In the genomic region with DNA sequence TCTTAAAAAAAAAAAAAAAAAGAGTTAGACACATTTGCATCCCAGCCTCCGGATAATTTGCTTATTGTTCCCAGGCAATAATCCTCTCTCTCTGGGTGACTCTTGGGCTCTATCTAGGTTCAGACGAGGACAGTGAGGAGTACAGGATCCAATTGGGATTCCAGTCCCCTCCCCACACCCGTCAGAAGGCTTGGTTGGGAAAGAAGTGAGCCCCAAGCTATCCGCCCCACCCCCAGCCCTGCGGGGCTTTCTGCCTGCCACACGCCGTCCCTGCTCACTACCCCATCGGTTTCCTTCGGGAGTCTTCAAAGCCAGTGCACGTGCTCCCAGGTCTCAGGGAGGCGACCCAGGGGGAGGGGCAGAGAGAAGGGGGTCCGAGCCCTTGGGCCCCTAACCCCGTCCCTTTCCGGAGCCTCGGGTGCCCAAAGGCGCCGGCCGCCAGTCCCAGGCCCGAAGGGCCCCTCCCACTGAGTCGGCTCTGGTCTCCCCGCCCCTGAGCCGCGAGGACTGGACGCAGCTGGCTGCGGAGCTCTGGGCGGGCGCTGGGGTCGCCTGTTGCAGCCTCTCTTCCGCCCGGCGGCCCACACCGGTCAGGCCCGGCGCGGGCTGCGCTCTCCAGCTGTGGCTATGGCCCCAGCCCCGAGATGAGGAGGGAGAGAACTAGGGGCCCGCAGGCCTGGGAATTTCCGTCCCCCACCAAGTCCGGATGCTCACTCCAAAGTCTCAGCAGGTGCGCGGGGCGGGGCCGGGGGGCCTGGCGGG, we compare ENCODE assay signal across 1 cellular context.
A peak's percentile ranks its signal among the peaks of the same experiment; 100 is the strongest.
TF ChIP-seq lines count a peak whose summit lies in the region.

No MANE protein-coding gene starts in this region.

TF ChIP-seq in HepG2, 621 proteins besides CTCF, POLR2A, EP300 and RAD21 (continued from another document and continues in another):
- no peak for TF ChIP-seq GPN1 (CRISPR knock-in tag; IDR thresholded peaks at IDR 0.05; ENCODE audit: borderline replicate concordance)
- peak; percentile 69; the same call in 1 of the 2 replicates for TF ChIP-seq NFKB2 (CRISPR knock-in tag; IDR thresholded peaks at IDR 0.05; ENCODE audit: borderline replicate concordance)
- TF ChIP-seq CEBPG (CRISPR knock-in tag; IDR thresholded peaks at IDR 0.05), result peak; percentile 34
- peak; percentile 69; the same call in 1 of the 2 replicates for TF ChIP-seq ZNF552 (CRISPR knock-in tag; IDR thresholded peaks at IDR 0.05; ENCODE audit: borderline replicate concordance)
- peak; percentile 75; the same call in 1 of the 2 replicates for TF ChIP-seq YEATS2 (CRISPR knock-in tag; IDR thresholded peaks at IDR 0.05; ENCODE audit: borderline replicate concordance)
- no peak for TF ChIP-seq ZNF7 (CRISPR knock-in tag; IDR thresholded peaks at IDR 0.05)
- no peak for TF ChIP-seq TCF7L2 (IDR thresholded peaks at IDR 0.05; ENCODE audit: low read depth, low read length)
- TF ChIP-seq NAIF1 (CRISPR knock-in tag; IDR thresholded peaks at IDR 0.05; ENCODE audit: borderline replicate concordance), result no peak; the same call in 1 of the 2 replicates
- no peak for TF ChIP-seq CBFB (CRISPR knock-in tag; IDR thresholded peaks at IDR 0.05)
- peak; percentile 64 for TF ChIP-seq DBP (CRISPR knock-in tag; IDR thresholded peaks at IDR 0.05; ENCODE audit: not compliant biosample characterization)
- peak; percentile 62; the same call in 1 of the 2 replicates for TF ChIP-seq ZNF549 (CRISPR knock-in tag; IDR thresholded peaks at IDR 0.05)
- TF ChIP-seq REST (IDR thresholded peaks at IDR 0.05; ENCODE audit: borderline replicate concordance in 1 of 2, low read depth in 1 of 2, low read length in 2 of 2), result no peak
- no peak for TF ChIP-seq SRF (IDR thresholded peaks at IDR 0.05; ENCODE audit: low read depth, low read length)
- TF ChIP-seq PRDM10 (CRISPR knock-in tag; IDR thresholded peaks at IDR 0.05; ENCODE audit: low read depth), result no peak
- no peak for TF ChIP-seq ZNF3 (CRISPR knock-in tag; IDR thresholded peaks at IDR 0.05)
- no peak for TF ChIP-seq ZNF30 (CRISPR knock-in tag; IDR thresholded peaks at IDR 0.05)
- TF ChIP-seq SAP130 (CRISPR knock-in tag; IDR thresholded peaks at IDR 0.05; ENCODE audit: low read depth), result peak; percentile 87
- 0 out of 2 replicates have a peak, but pooled peaks have one; percentile 59 for TF ChIP-seq GTF3A (CRISPR knock-in tag; conservative IDR thresholded peaks at IDR 0.05)
- no peak for TF ChIP-seq SPEN (CRISPR knock-in tag; IDR thresholded peaks at IDR 0.05; ENCODE audit: low read depth)
- no peak for TF ChIP-seq CREB1 (IDR thresholded peaks at IDR 0.05)
- TF ChIP-seq CREB1 (CRISPR knock-in tag; IDR thresholded peaks at IDR 0.05), result no peak
- no peak for TF ChIP-seq SSRP1 (CRISPR knock-in tag; IDR thresholded peaks at IDR 0.05)
- TF ChIP-seq, protein P1, sequence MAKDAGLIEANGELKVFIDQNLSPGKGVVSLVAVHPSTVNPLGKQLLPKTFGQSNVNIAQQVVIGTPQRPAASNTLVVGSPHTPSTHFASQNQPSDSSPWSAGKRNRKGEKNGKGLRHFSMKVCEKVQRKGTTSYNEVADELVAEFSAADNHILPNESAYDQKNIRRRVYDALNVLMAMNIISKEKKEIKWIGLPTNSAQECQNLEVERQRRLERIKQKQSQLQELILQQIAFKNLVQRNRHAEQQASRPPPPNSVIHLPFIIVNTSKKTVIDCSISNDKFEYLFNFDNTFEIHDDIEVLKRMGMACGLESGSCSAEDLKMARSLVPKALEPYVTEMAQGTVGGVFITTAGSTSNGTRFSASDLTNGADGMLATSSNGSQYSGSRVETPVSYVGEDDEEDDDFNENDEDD (CRISPR knock-in tag; IDR thresholded peaks at IDR 0.05; ENCODE audit: borderline replicate concordance), result peak; percentile 78; the same call in 1 of the 2 replicates
- peak; percentile 95 for TF ChIP-seq NRL (CRISPR knock-in tag; IDR thresholded peaks at IDR 0.05; ENCODE audit: borderline replicate concordance)
- no peak for TF ChIP-seq NFRKB (IDR thresholded peaks at IDR 0.05)
- TF ChIP-seq CENPX (CRISPR knock-in tag; IDR thresholded peaks at IDR 0.05), result no peak
- no peak for TF ChIP-seq SNAPC4 (CRISPR knock-in tag; IDR thresholded peaks at IDR 0.05)
- TF ChIP-seq ZNF362 (CRISPR knock-in tag; IDR thresholded peaks at IDR 0.05; ENCODE audit: borderline replicate concordance), result peak; percentile 74; the same call in 1 of the 2 replicates
- peak; percentile 56 for TF ChIP-seq CBX1 (IDR thresholded peaks at IDR 0.05; ENCODE audit: low read depth)
- TF ChIP-seq, protein P2, sequence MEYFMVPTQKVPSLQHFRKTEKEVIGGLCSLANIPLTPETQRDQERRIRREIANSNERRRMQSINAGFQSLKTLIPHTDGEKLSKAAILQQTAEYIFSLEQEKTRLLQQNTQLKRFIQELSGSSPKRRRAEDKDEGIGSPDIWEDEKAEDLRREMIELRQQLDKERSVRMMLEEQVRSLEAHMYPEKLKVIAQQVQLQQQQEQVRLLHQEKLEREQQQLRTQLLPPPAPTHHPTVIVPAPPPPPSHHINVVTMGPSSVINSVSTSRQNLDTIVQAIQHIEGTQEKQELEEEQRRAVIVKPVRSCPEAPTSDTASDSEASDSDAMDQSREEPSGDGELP (IDR thresholded peaks at IDR 0.05; ENCODE audit: borderline replicate concordance, low read depth), result peak; percentile 82; the same call in 1 of the 2 replicates
- TF ChIP-seq CREB3 (CRISPR knock-in tag; IDR thresholded peaks at IDR 0.05), result peak; percentile 85; the same call in 1 of the 2 replicates
- no peak for TF ChIP-seq NR2C2 (CRISPR knock-in tag; IDR thresholded peaks at IDR 0.05; ENCODE audit: borderline replicate concordance)
- peak; percentile 96 for TF ChIP-seq NFATC3 (CRISPR knock-in tag; IDR thresholded peaks at IDR 0.05)
- peak; percentile 75; the same call in 1 of the 2 replicates for TF ChIP-seq ZNF337 (CRISPR knock-in tag; IDR thresholded peaks at IDR 0.05; ENCODE audit: borderline replicate concordance, low read depth)
- TF ChIP-seq ZSCAN9 (CRISPR knock-in tag; IDR thresholded peaks at IDR 0.05; ENCODE audit: borderline replicate concordance), result peak; percentile 24; the same call in 1 of the 2 replicates
- TF ChIP-seq BRD4 (CRISPR knock-in tag; IDR thresholded peaks at IDR 0.05), result peak; percentile 48
- TF ChIP-seq YEATS4 (CRISPR knock-in tag; IDR thresholded peaks at IDR 0.05; ENCODE audit: borderline replicate concordance), result peak; percentile 80
